1 cellular context compared by ENCODE assay signal in genomic region chr9:114913217-114913616, GRCh38.
TF ChIP-seq lines count a peak whose summit lies in the region.

No MANE protein-coding gene starts in this region.

TF ChIP-seq in neural cell, 6 proteins besides CTCF, POLR2A, EP300 and RAD21 (continued from another document):
- TF ChIP-seq REST (IDR thresholded peaks at IDR 0.05; ENCODE audit: borderline replicate concordance), result no peak
- TF ChIP-seq TAF1 (IDR thresholded peaks at IDR 0.05; ENCODE audit: low read depth), result no peak
- TF ChIP-seq SMC3 (conservative IDR thresholded peaks at IDR 0.05; ENCODE audit: poor library complexity), result no peak
- TF ChIP-seq MXI1 (conservative IDR thresholded peaks at IDR 0.05; ENCODE audit: poor library complexity, severe bottlenecking), result no peak
TF ChIP-seq in neural cell: peak in this region for 0.
